Comparison of ENCODE assay signal across 11 cellular contexts in the genomic region with DNA sequence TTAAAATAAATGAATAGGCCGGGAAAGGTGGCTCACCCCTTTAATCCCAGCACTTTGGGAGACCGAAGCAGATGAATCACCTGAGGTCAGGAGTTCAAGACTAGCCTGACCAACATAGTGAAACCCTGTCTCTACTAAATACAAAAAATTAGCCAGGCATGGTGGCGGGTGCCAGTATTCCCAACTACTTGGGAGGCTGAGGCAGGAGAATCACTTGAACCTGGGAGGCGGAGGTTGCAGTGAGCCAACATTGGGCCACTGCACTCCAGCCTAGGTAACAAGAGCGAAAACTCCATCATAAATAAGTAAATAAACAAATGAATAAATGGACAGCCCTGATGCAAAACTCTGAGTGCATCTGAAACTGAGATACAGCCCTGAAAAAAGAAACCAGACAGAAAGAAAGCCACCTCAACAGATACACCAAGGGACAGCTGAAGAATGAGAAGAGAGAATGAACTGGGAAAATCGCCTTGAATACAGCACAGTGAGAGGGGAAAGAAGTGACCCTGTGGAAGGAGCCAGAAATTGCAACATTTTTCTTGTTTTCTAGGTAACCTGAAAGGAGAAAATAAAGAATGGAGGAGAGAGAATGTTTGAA.
DNase-seq lines count a peak whose midpoint lies in the region; ATAC-seq and TF ChIP-seq lines count a peak whose summit lies in the region.
"Had no signal": no experiment of that assay in that cellular context is flagged by ENCODE, and none has a peak within 500 bp of the region (broad histone marks: within the 10 kb centered on the region; RNA-seq: fewer than 3 reads in every experiment).

No MANE protein-coding gene starts in this region.

- WGBS in endodermal cell (ENCODE audit: insufficient coverage in 1 of 2, insufficient read length in 1 of 2), 2 experiments: 93% methylated on average over 2 to 6 of the region's 6 CpGs

- H3K4me3 ChIP-seq in endodermal cell (ENCODE audit: low read length): no peak overlapping the region
- H3K4me3 ChIP-seq: upper lobe of right lung had no signal

- no peak for TF ChIP-seq CTCF in endodermal cell (conservative IDR thresholded peaks at IDR 0.05)

- H3K27me3 Mint-ChIP-seq in activated naive CD4-positive, alpha-beta T cell treated with anti-CD3 and anti-CD28 coated beads, Interleukin-2, amount 50 U/mL, for 24 hours: no peaks in the 10 kb centered on the region
- H3K27me3 Mint-ChIP-seq in stimulated activated naive CD8-positive, alpha-beta T cell treated with anti-CD3 and anti-CD28 coated beads, Interleukin-15, amount 100 ng/mL, for 72 hours: no peaks in the 10 kb centered on the region
- no peaks in the 10 kb centered on the region for H3K27me3 Mint-ChIP-seq in endodermal cell (ENCODE audit: insufficient read depth)

- H3K9ac ChIP-seq in endodermal cell (ENCODE audit: extremely low read depth, low read length, poor library complexity, severe bottlenecking): no peak overlapping the region

- H3K36me3 Mint-ChIP-seq in activated naive CD4-positive, alpha-beta T cell treated with anti-CD3 and anti-CD28 coated beads, Interleukin-2, amount 50 U/mL, for 24 hours: peaks cover 11% of the 10 kb centered on the region
- no peaks in the 10 kb centered on the region for H3K36me3 Mint-ChIP-seq in endodermal cell (ENCODE audit: low read depth)

- H3K4me1 Mint-ChIP-seq in activated naive CD4-positive, alpha-beta T cell treated with anti-CD3 and anti-CD28 coated beads, Interleukin-2, amount 50 U/mL, for 24 hours: peaks cover 83% of the 10 kb centered on the region
- peaks cover 80% of the 10 kb centered on the region for H3K4me1 Mint-ChIP-seq in stimulated activated naive CD8-positive, alpha-beta T cell treated with anti-CD3 and anti-CD28 coated beads, Interleukin-15, amount 100 ng/mL, for 72 hours
- no peaks in the 10 kb centered on the region for H3K4me1 Mint-ChIP-seq in endodermal cell

- peak overlapping the region; percentile 37 for H3K4me3 Mint-ChIP-seq in activated naive CD4-positive, alpha-beta T cell treated with anti-CD3 and anti-CD28 coated beads, Interleukin-2, amount 50 U/mL, for 24 hours
- peak overlapping the region; percentile 39 to 61 for H3K4me3 Mint-ChIP-seq in stimulated activated naive CD8-positive, alpha-beta T cell treated with anti-CD3 and anti-CD28 coated beads, Interleukin-15, amount 100 ng/mL, for 72 hours
- no peak overlapping the region for H3K4me3 Mint-ChIP-seq in endodermal cell

- H3K9me3 ChIP-seq in endodermal cell (ENCODE audit: control insufficient read depth, low read length): no peaks in the 10 kb centered on the region
- H3K9me3 ChIP-seq: upper lobe of right lung had no signal

- no peaks in the 10 kb centered on the region for H3K36me3 ChIP-seq in endodermal cell (ENCODE audit: control insufficient read depth, insufficient read depth, low read length)
- H3K36me3 ChIP-seq: upper lobe of right lung had no signal

- no peak overlapping the region for H3K27ac ChIP-seq in endodermal cell (ENCODE audit: low read depth, low read length)
- H3K27ac ChIP-seq: upper lobe of right lung had no signal

- no peaks in the 10 kb centered on the region for H3K4me1 ChIP-seq in endodermal cell (ENCODE audit: control insufficient read depth, insufficient read depth, low read length)
- H3K4me1 ChIP-seq: upper lobe of right lung had no signal

- peak overlapping the region; percentile 85 for H3K27ac Mint-ChIP-seq in activated naive CD4-positive, alpha-beta T cell treated with anti-CD3 and anti-CD28 coated beads, Interleukin-2, amount 50 U/mL, for 24 hours
- peak overlapping the region; percentile 29 to 65 for H3K27ac Mint-ChIP-seq in stimulated activated naive CD8-positive, alpha-beta T cell treated with anti-CD3 and anti-CD28 coated beads, Interleukin-15, amount 100 ng/mL, for 72 hours
- H3K27ac Mint-ChIP-seq in endodermal cell: no peak overlapping the region

- no peaks in the 10 kb centered on the region for H3K9me3 Mint-ChIP-seq in activated naive CD4-positive, alpha-beta T cell treated with anti-CD3 and anti-CD28 coated beads, Interleukin-2, amount 50 U/mL, for 24 hours
- peaks cover 0 to 4% of the 10 kb centered on the region in 2 donors for H3K9me3 Mint-ChIP-seq in stimulated activated naive CD8-positive, alpha-beta T cell treated with anti-CD3 and anti-CD28 coated beads, Interleukin-15, amount 100 ng/mL, for 72 hours
- H3K9me3 Mint-ChIP-seq in endodermal cell: no peaks in the 10 kb centered on the region

- no peak for DNase-seq in activated naive CD4-positive, alpha-beta T cell treated with anti-CD3 and anti-CD28 coated beads, Interleukin-2, amount 50 U/mL, for 16 hours
- no peak for DNase-seq in stimulated activated naive CD8-positive, alpha-beta T cell treated with anti-CD3 and anti-CD28 coated beads, Interleukin-15, amount 100 ng/mL, for 72 hours
- DNase-seq in LoVo (ENCODE audit: low spot score): no peak
- no peak for DNase-seq in activated CD8-positive, alpha-beta memory T cell treated with anti-CD3 and anti-CD28 coated beads for 24 hours
- DNase-seq in endodermal cell: no peak
- DNase-seq: glutamatergic neuron, NCI-H69, upper lobe of right lung had no signal

- ATAC-seq in GM21737 (IDR thresholded peaks at IDR 0.05; ENCODE audit: unreplicated experiment) (peak; percentile 74), HG03432 (IDR thresholded peaks at IDR 0.05; ENCODE audit: unreplicated experiment) (peak; percentile 83)
- peak; percentile 43 for ATAC-seq in stimulated activated naive CD8-positive, alpha-beta T cell treated with anti-CD3 and anti-CD28 coated beads, Interleukin-15, amount 100 ng/mL, for 72 hours
- ATAC-seq: upper lobe of right lung had no signal

- no peaks in the 10 kb centered on the region for H3K27me3 ChIP-seq in endodermal cell (ENCODE audit: control insufficient read depth, insufficient read depth, low read length, poor library complexity, severe bottlenecking)
- H3K27me3 ChIP-seq: upper lobe of right lung had no signal
